ENCODE assay signal across 8 cellular contexts in the genomic region with DNA sequence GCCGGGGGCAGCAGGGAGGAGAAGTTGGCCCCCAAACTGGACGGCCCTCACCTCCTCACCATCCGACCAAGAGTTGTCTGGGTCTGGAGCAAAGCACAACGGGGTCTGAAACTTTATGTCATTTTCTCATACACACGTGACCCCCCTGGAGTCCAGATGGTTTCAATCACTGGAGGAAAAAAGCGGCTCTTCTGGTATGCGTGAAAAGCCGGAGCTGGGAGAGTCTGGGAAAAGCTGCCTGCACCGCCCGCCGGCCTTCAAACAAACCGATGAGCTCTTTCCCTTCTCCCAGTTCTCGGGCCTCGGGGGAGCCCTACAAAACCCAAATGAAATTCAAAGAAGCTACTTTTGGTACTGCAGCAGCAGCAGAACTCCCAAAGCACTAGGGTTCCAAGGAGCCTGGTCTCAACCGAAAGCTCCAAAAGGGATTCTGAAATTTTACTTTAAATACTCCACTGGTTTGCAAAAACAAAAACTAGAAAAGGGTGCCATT. TPM values are rescaled to one million over a fixed set of nuclear protein-coding genes. Genes with fewer than 3 reads are reported as not detected.
A peak's percentile ranks its signal among the peaks of the same experiment; 100 is the strongest.
DNase-seq lines count a peak whose midpoint lies in the region; ATAC-seq, FAIRE-seq and TF ChIP-seq lines count a peak whose summit lies in the region.

No MANE protein-coding gene starts in this region.

- peak overlapping the region; percentile 50 for H3K4me3 Mint-ChIP-seq in T-helper 2 cell treated with Interferon-gamma antibody and Interleukin-4, amounts not matched to agents 5 μg/mL and 100 μg/mL, for 36 hours

- DNase-seq in T-helper 2 cell treated with Interferon-gamma antibody and Interleukin-4, amounts not matched to agents 5 μg/mL and 100 μg/mL, for 36 hours (ENCODE audit: low spot score), result no peak
- DNase-seq in T-helper 2 cell (no peak), NCI-H446 (lab: John Stamatoyannopoulos, UW) (peak; percentile 62 to 83), bronchial epithelial cell (ENCODE audit: low read depth) (peak; percentile 41), inferior parietal cortex (ENCODE audit: extremely low spot score) (peak; percentile 55)

- H3K36me3 ChIP-seq in bronchial epithelial cell (ENCODE audit: control insufficient read depth, insufficient read depth, low read length), result no peaks in the 10 kb centered on the region

- no peak overlapping the region for H3K27ac Mint-ChIP-seq in T-helper 2 cell treated with Interferon-gamma antibody and Interleukin-4, amounts not matched to agents 5 μg/mL and 100 μg/mL, for 36 hours

- H3K27me3 ChIP-seq in bronchial epithelial cell (ENCODE audit: control insufficient read depth, insufficient read depth, low read length), result no peaks in the 10 kb centered on the region

- ATAC-seq in HG03442 (IDR thresholded peaks at IDR 0.05; ENCODE audit: unreplicated experiment) (no peak), HG03280 (IDR thresholded peaks at IDR 0.05; ENCODE audit: unreplicated experiment) (no peak)

- H3K4me3 ChIP-seq in bronchial epithelial cell (ENCODE audit: low read depth, low read length) (peak overlapping the region; percentile 71), skin epidermis (peak overlapping the region; percentile 60 to 84 (median 77))

- no peak for TF ChIP-seq CTCF in bronchial epithelial cell (IDR thresholded peaks at IDR 0.05; ENCODE audit: insufficient read depth, low read length, severe bottlenecking)

- peaks cover 7% of the 10 kb centered on the region for H3K4me1 Mint-ChIP-seq in T-helper 2 cell treated with Interferon-gamma antibody and Interleukin-4, amounts not matched to agents 5 μg/mL and 100 μg/mL, for 36 hours (ENCODE audit: low read depth)

- H3K9me3 Mint-ChIP-seq in T-helper 2 cell treated with Interferon-gamma antibody and Interleukin-4, amounts not matched to agents 5 μg/mL and 100 μg/mL, for 36 hours, result no peaks in the 10 kb centered on the region

- peaks cover 64% of the 10 kb centered on the region for H3K27me3 Mint-ChIP-seq in T-helper 2 cell treated with Interferon-gamma antibody and Interleukin-4, amounts not matched to agents 5 μg/mL and 100 μg/mL, for 36 hours (ENCODE audit: low read depth)

- no peaks in the 10 kb centered on the region for H3K36me3 Mint-ChIP-seq in T-helper 2 cell treated with Interferon-gamma antibody and Interleukin-4, amounts not matched to agents 5 μg/mL and 100 μg/mL, for 36 hours (ENCODE audit: low read depth)

- FAIRE-seq in bronchial epithelial cell (lab: Jason Lieb, UNC), result no peak

- H3K27ac ChIP-seq in skin epidermis, result peak overlapping the region; percentile 27 to 97 (median 89)

RNA-seq across cellular contexts. Expression of gene AKIP1, which starts 39.7 kb away (rescaled TPM):
- total RNA-seq in bronchial epithelial cell, result 35.8 and 36.3 TPM in 2 replicates

Comparison
In these comparisons a context has a peak if more than half of its experiments do, and no peak if none do; other contexts are left out.
1. DNase-seq: peak in NCI-H446 (2 of 2), bronchial epithelial cell (single experiment) and inferior parietal cortex (single experiment); none in T-helper 2 cell treated with Interferon-gamma antibody and Interleukin-4, amounts not matched to agents 5 μg/mL and 100 μg/mL, for 36 hours (single experiment) and T-helper 2 cell (0 of 5).